6 cellular contexts compared by ENCODE assay signal in the genomic region with DNA sequence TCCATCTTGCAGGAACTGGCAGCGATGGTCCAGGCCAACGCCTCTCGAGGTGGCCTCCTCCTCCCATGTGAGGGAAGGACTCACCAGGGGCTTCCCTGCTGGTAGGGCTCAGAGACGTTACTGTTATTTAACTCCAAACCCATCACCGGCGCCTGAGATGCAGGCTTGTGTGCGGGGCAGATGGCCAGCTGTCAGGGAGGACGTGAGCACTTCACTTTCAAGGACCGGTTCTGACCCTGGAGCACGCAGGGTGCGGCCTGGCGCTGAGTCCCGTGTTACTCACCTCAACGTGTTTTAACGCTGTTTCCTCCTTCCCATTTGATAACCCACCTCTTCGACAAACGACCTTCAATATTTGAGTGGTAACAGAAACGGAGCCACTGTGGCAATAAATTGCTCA.
"Had no signal": no experiment of that assay in that cellular context is flagged by ENCODE, and none has a peak within 500 bp of the region (broad histone marks: within the 10 kb centered on the region; RNA-seq: fewer than 3 reads in every experiment).

No MANE protein-coding gene starts in this region.

- ATAC-seq: HCT116, K562 had no signal

- H3K36me3 ChIP-seq: HAP-1 had no signal

- H3K27ac Mint-ChIP-seq: HFFc6 had no signal

- H3K4me1 ChIP-seq: HAP-1 had no signal

- H3K9me3 ChIP-seq: HAP-1 had no signal

- H3K4me3 Mint-ChIP-seq: HFFc6 had no signal

- H3K4me3 ChIP-seq: HAP-1, K562 had no signal

- DNase-seq: GOT3, HFFc6, IMR-90 had no signal
